22 cellular contexts compared by ENCODE assay signal in genomic region chr14:68424443-68425172, GRCh38.
"Had no signal": no experiment of that assay in that cellular context is flagged by ENCODE, and none has a peak within 500 bp of the region (broad histone marks: within the 10 kb centered on the region; RNA-seq: fewer than 3 reads in every experiment).

No MANE protein-coding gene starts in this region.

- H3K27me3 Mint-ChIP-seq: activated CD4-positive, alpha-beta T cell treated with anti-CD3 and anti-CD28 coated beads, Interleukin-2, amount 10 ng/mL, durations not matched to agents 7 days and 5 days; activated CD8-positive, alpha-beta memory T cell treated with anti-CD3 and anti-CD28 coated beads, Interleukin-2, amount 10 ng/mL, durations not matched to agents 7 days and 5 days; activated CD8-positive, alpha-beta T cell treated with anti-CD3 and anti-CD28 coated beads for 36 hours; activated naive CD8-positive, alpha-beta T cell; naive thymus-derived CD8-positive, alpha-beta T cell; stimulated activated naive CD8-positive, alpha-beta T cell treated with anti-CD3 and anti-CD28 coated beads, Interleukin-15, Interleukin-2, amounts not matched to agents 100 ng/mL and 50 ng/mL, for 24 hours had no signal

- H3K27me3 ChIP-seq: adrenal gland, foreskin keratinocyte, neutrophil, ovary, right atrium auricular region, thyroid gland had no signal

- H3K9me3 Mint-ChIP-seq: activated CD8-positive, alpha-beta T cell treated with anti-CD3 and anti-CD28 coated beads for 36 hours had no signal

- H3K4me1 ChIP-seq: adrenal gland, foreskin keratinocyte, lower lobe of right lung, psoas muscle, right atrium auricular region had no signal

- H3K27ac Mint-ChIP-seq: activated CD4-positive, alpha-beta T cell treated with anti-CD3 and anti-CD28 coated beads, Interleukin-2, amount 10 ng/mL, durations not matched to agents 7 days and 5 days; activated CD8-positive, alpha-beta memory T cell treated with anti-CD3 and anti-CD28 coated beads, Interleukin-2, amount 10 ng/mL, durations not matched to agents 7 days and 5 days; activated CD8-positive, alpha-beta T cell treated with anti-CD3 and anti-CD28 coated beads for 36 hours; activated naive CD8-positive, alpha-beta T cell; stimulated activated naive CD8-positive, alpha-beta T cell treated with anti-CD3 and anti-CD28 coated beads, Interleukin-15, Interleukin-2, amounts not matched to agents 100 ng/mL and 50 ng/mL, for 24 hours had no signal

- H3K4me3 Mint-ChIP-seq: activated CD4-positive, alpha-beta T cell treated with anti-CD3 and anti-CD28 coated beads, Interleukin-2, amount 10 ng/mL, durations not matched to agents 7 days and 5 days; activated CD8-positive, alpha-beta memory T cell treated with anti-CD3 and anti-CD28 coated beads, Interleukin-2, amount 10 ng/mL, durations not matched to agents 7 days and 5 days; activated CD8-positive, alpha-beta T cell treated with anti-CD3 and anti-CD28 coated beads for 36 hours; activated naive CD8-positive, alpha-beta T cell; immature natural killer cell; naive thymus-derived CD8-positive, alpha-beta T cell; stimulated activated naive CD8-positive, alpha-beta T cell treated with anti-CD3 and anti-CD28 coated beads, Interleukin-15, Interleukin-2, amounts not matched to agents 100 ng/mL and 50 ng/mL, for 24 hours had no signal

- H3K4me3 ChIP-seq: adrenal gland, lower lobe of right lung, ovary, psoas muscle, right atrium auricular region, thyroid gland had no signal

- H3K36me3 ChIP-seq: adrenal gland, lower lobe of right lung, neutrophil, ovary, right atrium auricular region, thyroid gland had no signal

- H3K9me3 ChIP-seq: adrenal gland, lower lobe of right lung, neutrophil, ovary, psoas muscle, thyroid gland had no signal

- DNase-seq: activated CD4-positive, alpha-beta T cell treated with anti-CD3 and anti-CD28 coated beads, Interleukin-2, amount 10 ng/mL, durations not matched to agents 7 days and 5 days; activated CD4-positive, CD25-positive, alpha-beta regulatory T cell treated with anti-CD3 and anti-CD28 coated beads, Interleukin-2, amount 50 U/mL, for 72 hours; activated CD8-positive, alpha-beta memory T cell treated with anti-CD3 and anti-CD28 coated beads, Interleukin-2, amount 10 ng/mL, durations not matched to agents 7 days and 5 days; activated CD8-positive, alpha-beta T cell treated with anti-CD3 and anti-CD28 coated beads for 36 hours; activated effector memory CD4-positive, alpha-beta T cell treated with anti-CD3 and anti-CD28 coated beads, Interleukin-2, amount 50 U/mL, for 16 hours; activated T-cell treated with anti-CD3 and anti-CD28 coated beads for 4 hours; adrenal gland; central memory CD4-positive, alpha-beta T cell; effector memory CD4-positive, alpha-beta T cell; foreskin keratinocyte; immature natural killer cell; lower lobe of right lung; naive thymus-derived CD8-positive, alpha-beta T cell; ovary; psoas muscle; stimulated activated CD4-positive, alpha-beta T cell treated with anti-CD3 and anti-CD28 coated beads, Interleukin-4, amount 100 ng/mL, for 24 hours; substantia nigra; thyroid gland had no signal

- H3K27ac ChIP-seq: adrenal gland, foreskin keratinocyte, lower lobe of right lung, ovary, psoas muscle, right atrium auricular region, thyroid gland had no signal
